Comparison of ENCODE assay signal across 28 cellular contexts in the genomic region with DNA sequence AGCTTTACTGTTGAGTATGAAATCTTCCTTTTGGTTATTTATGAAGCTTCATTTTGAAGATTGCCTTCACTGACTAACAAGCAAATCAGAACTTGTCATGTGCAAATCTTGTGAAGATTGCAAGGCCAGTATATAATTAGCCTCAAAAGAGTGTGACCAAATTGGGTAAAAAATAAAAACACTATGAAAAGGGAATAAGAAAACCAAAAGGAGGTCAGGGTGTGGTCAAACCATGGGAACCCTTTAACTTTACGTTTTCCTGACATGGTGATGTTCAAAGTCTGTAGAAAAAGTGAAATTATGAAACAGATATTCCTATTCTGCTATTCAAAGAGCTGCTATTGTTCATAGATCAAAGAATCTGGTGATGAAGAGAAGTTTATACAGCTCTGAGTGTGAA.
DNase-seq lines count a peak whose midpoint lies in the region; ATAC-seq lines count a peak whose summit lies in the region.
"Had no signal": no experiment of that assay in that cellular context is flagged by ENCODE, and none has a peak within 500 bp of the region (broad histone marks: within the 10 kb centered on the region; RNA-seq: fewer than 3 reads in every experiment).

No MANE protein-coding gene starts in this region.

- no peaks in the 10 kb centered on the region for H3K27me3 ChIP-seq in BLaER1 treated with 17β-estradiol and CSF1 and Interleukin-3, amounts not matched to agents 10 nM and 100 nM
- H3K27me3 ChIP-seq: ascending aorta, cardiac muscle cell, left lung, neutrophil, Peyer's patch, stomach, thyroid gland, vagina had no signal

- no peak for DNase-seq in activated CD4-positive, alpha-beta T cell treated with anti-CD3 and anti-CD28 coated beads, Interleukin-2, amount 10 ng/mL, durations not matched to agents 24 days and 14 days
- no peak for DNase-seq in activated CD4-positive, alpha-beta T cell treated with anti-CD3 and anti-CD28 coated beads for 48 hours
- DNase-seq in immature natural killer cell (no peak), SK-N-DZ (ENCODE audit: low spot score) (no peak), OCI-M2 (lab: John Stamatoyannopoulos, UW; ENCODE audit: unreplicated experiment) (no peak)
- DNase-seq: activated naive CD4-positive, alpha-beta T cell treated with anti-CD3 and anti-CD28 coated beads, Interleukin-2, amount 50 U/mL, for 16 hours; CD4-positive, CD25-positive, alpha-beta regulatory T cell; effector CD8-positive, alpha-beta T cell; GF-D8; IMR-90; left lung; NCI-H2107; NCI-H446; NCI-H748 treated with DMSO at 0.1 percent for 48 hours; Peyer's patch; SIG-M5; stomach; thyroid gland had no signal

- H3K27me3 Mint-ChIP-seq in activated CD4-positive, alpha-beta T cell treated with anti-CD3 and anti-CD28 coated beads, Interleukin-2, amount 10 ng/mL, durations not matched to agents 24 days and 14 days: no peaks in the 10 kb centered on the region
- H3K27me3 Mint-ChIP-seq in activated T-helper 17 cell treated with anti-CD3 and anti-CD28 coated beads, Interleukin-2, amount 50 U/mL, for 72 hours: no peaks in the 10 kb centered on the region
- H3K27me3 Mint-ChIP-seq in immature natural killer cell (ENCODE audit: low read depth in 3 of 3): no peaks in the 10 kb centered on the region

- peak overlapping the region; percentile 78 for H3K27ac Mint-ChIP-seq in activated CD4-positive, alpha-beta T cell treated with anti-CD3 and anti-CD28 coated beads, Interleukin-2, amount 10 ng/mL, durations not matched to agents 24 days and 14 days
- H3K27ac Mint-ChIP-seq in activated T-helper 17 cell treated with anti-CD3 and anti-CD28 coated beads, Interleukin-2, amount 50 U/mL, for 72 hours: peak overlapping the region; percentile 89
- peak overlapping the region; percentile 61 to 91 (median 80) for H3K27ac Mint-ChIP-seq in immature natural killer cell

- peak overlapping the region in 7 of 11 experiments; percentile 21 to 89 (median 66); a peak in 13 of 22 replicates for H3K27ac ChIP-seq in BLaER1 treated with 17β-estradiol and CSF1 and Interleukin-3, amounts not matched to agents 10 nM and 100 nM
- H3K27ac ChIP-seq: ascending aorta, cardiac muscle cell, coronary artery, left lung, neutrophil, Peyer's patch, stomach, thyroid gland, vagina had no signal

- peak overlapping the region in 9 of 11 experiments; percentile 12 to 83 (median 57); a peak in 16 of 22 replicates for H3K4me2 ChIP-seq in BLaER1 treated with 17β-estradiol and CSF1 and Interleukin-3, amounts not matched to agents 10 nM and 100 nM

- peaks cover 0 to 92% (median 18%) of the 10 kb centered on the region in 10 experiments; a peak in 15 of 20 replicates for H3K4me1 ChIP-seq in BLaER1 treated with 17β-estradiol and CSF1 and Interleukin-3, amounts not matched to agents 10 nM and 100 nM
- H3K4me1 ChIP-seq: ascending aorta, Peyer's patch, stomach, thyroid gland, vagina had no signal

- intact Hi-C loops in activated CD4-positive, alpha-beta T cell treated with anti-CD3 and anti-CD28 coated beads, Interleukin-2, amount 10 ng/mL, durations not matched to agents 24 days and 14 days (cut with micrococcal nuclease): loop anchor here (1.0 to 10.0 kb wide), 3 partner anchors 9 to 336 kb away; a partner anchor contains a TSS

- peaks cover 0 to 20% (median 0%) of the 10 kb centered on the region in 11 experiments; a peak in 6 of 22 replicates for H3K9me3 ChIP-seq in BLaER1 treated with 17β-estradiol and CSF1 and Interleukin-3, amounts not matched to agents 10 nM and 100 nM (replicated peaks in 1 of 11)
- H3K9me3 ChIP-seq: ascending aorta, neutrophil, Peyer's patch, stomach, thyroid gland, vagina had no signal

- peaks cover 22% of the 10 kb centered on the region for H3K4me1 Mint-ChIP-seq in activated CD4-positive, alpha-beta T cell treated with anti-CD3 and anti-CD28 coated beads, Interleukin-2, amount 10 ng/mL, durations not matched to agents 24 days and 14 days
- peaks cover 18% of the 10 kb centered on the region for H3K4me1 Mint-ChIP-seq in activated T-helper 17 cell treated with anti-CD3 and anti-CD28 coated beads, Interleukin-2, amount 50 U/mL, for 72 hours
- peaks cover 31 to 40% of the 10 kb centered on the region in 2 donors for H3K4me1 Mint-ChIP-seq in immature natural killer cell

- H3K4me3 Mint-ChIP-seq in activated CD4-positive, alpha-beta T cell treated with anti-CD3 and anti-CD28 coated beads, Interleukin-2, amount 10 ng/mL, durations not matched to agents 24 days and 14 days: peak overlapping the region; percentile 15
- H3K4me3 Mint-ChIP-seq in activated T-helper 17 cell treated with anti-CD3 and anti-CD28 coated beads, Interleukin-2, amount 50 U/mL, for 72 hours: peak overlapping the region; percentile 56
- H3K4me3 Mint-ChIP-seq in immature natural killer cell: peak overlapping the region; percentile 72 to 80 (median 75)
- H3K4me3 Mint-ChIP-seq: CD4-positive, CD25-positive, alpha-beta regulatory T cell had no signal

- no peaks in the 10 kb centered on the region for H4K20me1 ChIP-seq in BLaER1 treated with 17β-estradiol and CSF1 and Interleukin-3, amounts not matched to agents 10 nM and 100 nM

- no peak overlapping the region for H3K4me3 ChIP-seq in BLaER1 treated with 17β-estradiol and CSF1 and Interleukin-3, amounts not matched to agents 10 nM and 100 nM
- H3K4me3 ChIP-seq: ascending aorta, cardiac muscle cell, coronary artery, left lung, Peyer's patch, stomach, thyroid gland, vagina had no signal

- peak; percentile 9 for ATAC-seq in activated T-helper 17 cell treated with anti-CD3 and anti-CD28 coated beads, Interleukin-2, amount 50 U/mL, for 72 hours (replicated peaks)
- ATAC-seq in HG02852 (IDR thresholded peaks at IDR 0.05; ENCODE audit: unreplicated experiment): no peak
- ATAC-seq: HCT116, left lung, right cardiac atrium had no signal

- H3K36me3 ChIP-seq in BLaER1 treated with 17β-estradiol and CSF1 and Interleukin-3, amounts not matched to agents 10 nM and 100 nM: no peaks in the 10 kb centered on the region
- H3K36me3 ChIP-seq: ascending aorta, cardiac muscle cell, left lung, neutrophil, Peyer's patch, stomach, thyroid gland, vagina had no signal

- peak overlapping the region in 3 of 11 experiments; percentile 34 to 72 (median 64); a peak in 7 of 22 replicates for H3K9ac ChIP-seq in BLaER1 treated with 17β-estradiol and CSF1 and Interleukin-3, amounts not matched to agents 10 nM and 100 nM

- no peaks in the 10 kb centered on the region for H3K36me3 Mint-ChIP-seq in activated CD4-positive, alpha-beta T cell treated with anti-CD3 and anti-CD28 coated beads, Interleukin-2, amount 10 ng/mL, durations not matched to agents 24 days and 14 days (ENCODE audit: low read depth)
- H3K36me3 Mint-ChIP-seq in activated T-helper 17 cell treated with anti-CD3 and anti-CD28 coated beads, Interleukin-2, amount 50 U/mL, for 72 hours (ENCODE audit: low read depth): no peaks in the 10 kb centered on the region
- H3K36me3 Mint-ChIP-seq in immature natural killer cell: peaks cover 0 to 3% (median 0%) of the 10 kb centered on the region in 3 donors
- H3K36me3 Mint-ChIP-seq: CD4-positive, CD25-positive, alpha-beta regulatory T cell had no signal

- peaks cover 7% of the 10 kb centered on the region for H3K9me3 Mint-ChIP-seq in activated CD4-positive, alpha-beta T cell treated with anti-CD3 and anti-CD28 coated beads, Interleukin-2, amount 10 ng/mL, durations not matched to agents 24 days and 14 days
- peaks cover under 1% of the 10 kb centered on the region for H3K9me3 Mint-ChIP-seq in activated T-helper 17 cell treated with anti-CD3 and anti-CD28 coated beads, Interleukin-2, amount 50 U/mL, for 72 hours
- peaks cover 0 to 2% (median 0%) of the 10 kb centered on the region in 6 donors for H3K9me3 Mint-ChIP-seq in immature natural killer cell

Comparison
In these comparisons a context has a peak if more than half of its experiments do, and no peak if none do; other contexts are left out.
1. H3K4me3 Mint-ChIP-seq: peak in every context shown above with its lines; median percentile 75 in immature natural killer cell; 56 in activated T-helper 17 cell treated with anti-CD3 and anti-CD28 coated beads, Interleukin-2, amount 50 U/mL, for 72 hours; 15 in activated CD4-positive, alpha-beta T cell treated with anti-CD3 and anti-CD28 coated beads, Interleukin-2, amount 10 ng/mL, durations not matched to agents 24 days and 14 days.